1 cellular context compared by ENCODE assay signal in genomic region chr6:44260011-44260410, GRCh38.
TF ChIP-seq lines count a peak whose summit lies in the region.

No MANE protein-coding gene starts in this region.

TF ChIP-seq in GM12878, 131 proteins besides CTCF, POLR2A, EP300 and RAD21:
- TF ChIP-seq SP1 (IDR thresholded peaks at IDR 0.05; ENCODE audit: low read depth, low read length) (no peak), DPF2 (IDR thresholded peaks at IDR 0.05) (no peak), USF1 (IDR thresholded peaks at IDR 0.05; ENCODE audit: borderline replicate concordance, extremely low read length, insufficient read depth, low read depth, low read length) (no peak), ZNF217 (IDR thresholded peaks at IDR 0.05) (no peak), BCLAF1 (IDR thresholded peaks at IDR 0.05) (no peak), POLR2AphosphoS2 (IDR thresholded peaks at IDR 0.05; ENCODE audit: low read depth, low read length) (no peak), LARP7 (IDR thresholded peaks at IDR 0.05) (0 out of 2 replicates have a peak, but pooled peaks have one; percentile 14), SPI1 (IDR thresholded peaks at IDR 0.05; ENCODE audit: borderline replicate concordance, insufficient read depth, low read depth, low read length) (peak; percentile 6; the same call in 1 of the 2 replicates), BRCA1 (IDR thresholded peaks at IDR 0.05; ENCODE audit: low read depth, low read length) (no peak), YBX1 (IDR thresholded peaks at IDR 0.05) (no peak), SUZ12 (IDR thresholded peaks at IDR 0.05; ENCODE audit: unreplicated experiment) (no peak), MLLT1 (IDR thresholded peaks at IDR 0.05) (peak; percentile 9; the same call in 1 of the 2 replicates), HDAC2 (IDR thresholded peaks at IDR 0.05) (no peak), SREBF2 (IDR thresholded peaks at IDR 0.05; ENCODE audit: low read length) (no peak), CHD4 (IDR thresholded peaks at IDR 0.05) (no peak), MEF2B (IDR thresholded peaks at IDR 0.05; ENCODE audit: partially characterized antibody, poor library complexity, severe bottlenecking) (no peak), PRDM15 (CRISPR knock-in tag; IDR thresholded peaks at IDR 0.05) (no peak), E2F8 (IDR thresholded peaks at IDR 0.05; ENCODE audit: low read depth, partially characterized antibody) (no peak), ELK1 (IDR thresholded peaks at IDR 0.05; ENCODE audit: low read depth, low read length) (no peak)
